Comparison of ENCODE assay signal across 8 cellular contexts in genomic region chr3:9247361-9248231, GRCh38. TPM values are rescaled to one million over a fixed set of nuclear protein-coding genes. Genes with fewer than 3 reads are reported as not detected.
DNase-seq lines count a peak whose midpoint lies in the region; ATAC-seq and TF ChIP-seq lines count a peak whose summit lies in the region.

No MANE protein-coding gene starts in this region.

- DNase-seq in activated T-cell treated with anti-CD3 and anti-CD28 coated beads, Interleukin-2, amount 50 U/mL, for 72 hours, result no peak
- no peak for DNase-seq in activated T-cell treated with anti-CD3 and anti-CD28 coated beads, Interleukin-2, amount 50 U/mL, for 1 hour
- no peak for DNase-seq in astrocyte of the cerebellum (ENCODE audit: low read depth)
- no peak for DNase-seq in memory B cell (ENCODE audit: low spot score in 2 of 2)
- DNase-seq in tibial nerve (ENCODE audit: low spot score in 2 of 2), result no peak
- DNase-seq in HuH-7.5 (ENCODE audit: low spot score), result no peak
- DNase-seq in GM19240 (ENCODE audit: insufficient read length, low spot score), result no peak

- TF ChIP-seq CTCF in astrocyte of the cerebellum (IDR thresholded peaks at IDR 0.05; ENCODE audit: low read depth, low read length, missing control alignments) (no peak), tibial nerve (IDR thresholded peaks at IDR 0.05) (no peak)

- no peak for TF ChIP-seq POLR2A in tibial nerve (IDR thresholded peaks at IDR 0.05)

- peaks cover 0 to 30% (median 11%) of the 10 kb centered on the region in 4 donors for H3K4me1 ChIP-seq in tibial nerve

- H3K36me3 Mint-ChIP-seq in activated T-cell treated with anti-CD3 and anti-CD28 coated beads, Interleukin-2, amount 50 U/mL, for 72 hours (ENCODE audit: insufficient read depth in 2 of 2), result no peaks in the 10 kb centered on the region
- H3K36me3 Mint-ChIP-seq in memory B cell, result no peaks in the 10 kb centered on the region

- in situ Hi-C loops in astrocyte of the cerebellum (cut with HindIII; ENCODE audit: low sequenced_read_pairs), result no loop called here

- no peak for TF ChIP-seq EP300 in tibial nerve (IDR thresholded peaks at IDR 0.05)

- no peaks in the 10 kb centered on the region for H3K36me3 ChIP-seq in tibial nerve

- H3K4me1 Mint-ChIP-seq in activated T-cell treated with anti-CD3 and anti-CD28 coated beads, Interleukin-2, amount 50 U/mL, for 72 hours (ENCODE audit: low read depth), result peaks cover 25% of the 10 kb centered on the region
- H3K4me1 Mint-ChIP-seq in memory B cell, result peaks cover 19% of the 10 kb centered on the region

- no peaks in the 10 kb centered on the region for H3K9me3 Mint-ChIP-seq in activated T-cell treated with anti-CD3 and anti-CD28 coated beads, Interleukin-2, amount 50 U/mL, for 72 hours
- no peaks in the 10 kb centered on the region for H3K9me3 Mint-ChIP-seq in memory B cell

- no peaks in the 10 kb centered on the region for H3K9me3 ChIP-seq in tibial nerve

- peak overlapping the region in 1 of 4 donors; percentile 39 for H3K27ac ChIP-seq in tibial nerve

- H3K4me3 ChIP-seq in astrocyte of the cerebellum (ENCODE audit: low read depth, low read length), result peak overlapping the region; percentile 53
- peak overlapping the region; percentile 35 to 64 (median 56) for H3K4me3 ChIP-seq in tibial nerve

- no peaks in the 10 kb centered on the region for H3K27me3 Mint-ChIP-seq in activated T-cell treated with anti-CD3 and anti-CD28 coated beads, Interleukin-2, amount 50 U/mL, for 72 hours (ENCODE audit: low read depth)
- peaks cover 5% of the 10 kb centered on the region for H3K27me3 Mint-ChIP-seq in memory B cell

- no peaks in the 10 kb centered on the region for H3K27me3 ChIP-seq in tibial nerve

- no peak for ATAC-seq in activated T-cell treated with anti-CD3 and anti-CD28 coated beads, Interleukin-2, amount 50 U/mL, for 72 hours (replicated peaks in 1 of 2)
- no peak for ATAC-seq in memory B cell (ENCODE audit: low read depth)
- no peak for ATAC-seq in GM21717 (IDR thresholded peaks at IDR 0.05; ENCODE audit: unreplicated experiment)

- peak overlapping the region; percentile 85 to 90 for H3K4me3 Mint-ChIP-seq in activated T-cell treated with anti-CD3 and anti-CD28 coated beads, Interleukin-2, amount 50 U/mL, for 72 hours
- peak overlapping the region; percentile 89 for H3K4me3 Mint-ChIP-seq in memory B cell

- H3K27ac Mint-ChIP-seq in activated T-cell treated with anti-CD3 and anti-CD28 coated beads, Interleukin-2, amount 50 U/mL, for 72 hours, result no peak overlapping the region
- no peak overlapping the region for H3K27ac Mint-ChIP-seq in memory B cell

- 44 to 47% methylated on average over 25 of the region's 25 CpGs for WGBS in tibial nerve, 2 donors

RNA-seq across cellular contexts. Expression of gene SRGAP3, which starts 1.9 kb away (rescaled TPM):
- 1 to 10 TPM; 2.8 to 3.0 TPM for total RNA-seq in activated T-cell treated with anti-CD3 and anti-CD28 coated beads, Interleukin-2, amount 50 U/mL, for 72 hours
- 10 to 100 TPM; 11.7 to 18.0 (median 15.1) TPM for total RNA-seq in tibial nerve
